ENCODE assay signal across 1 cellular context in the genomic region with DNA sequence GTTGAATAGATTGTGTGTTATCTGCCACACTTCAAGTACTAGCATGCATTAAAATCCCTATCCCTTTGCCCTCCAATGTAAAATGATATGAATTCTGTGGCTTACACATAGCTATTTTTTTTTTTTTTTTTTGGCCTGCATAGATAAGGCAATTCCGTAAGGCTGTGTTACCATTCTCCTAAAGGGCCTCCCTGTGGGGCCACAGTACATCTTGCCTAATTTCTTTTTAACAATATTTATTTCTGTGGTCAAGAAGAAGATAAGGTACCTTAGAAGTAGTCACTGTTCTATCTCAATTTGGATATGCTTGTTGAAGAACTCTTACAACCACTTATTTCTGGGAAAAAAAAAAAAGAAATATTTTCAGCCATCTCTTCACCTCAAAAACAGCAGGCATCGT.
TF ChIP-seq lines count a peak whose summit lies in the region.

No MANE protein-coding gene starts in this region.

TF ChIP-seq in WTC11, 78 proteins besides CTCF, POLR2A, EP300 and RAD21 (continued from another document):
- TF ChIP-seq ATF6 (CRISPR knock-in tag; IDR thresholded peaks at IDR 0.05) (no peak), ZNF121 (CRISPR knock-in tag; IDR thresholded peaks at IDR 0.05) (no peak)
- TF ChIP-seq, protein P1, sequence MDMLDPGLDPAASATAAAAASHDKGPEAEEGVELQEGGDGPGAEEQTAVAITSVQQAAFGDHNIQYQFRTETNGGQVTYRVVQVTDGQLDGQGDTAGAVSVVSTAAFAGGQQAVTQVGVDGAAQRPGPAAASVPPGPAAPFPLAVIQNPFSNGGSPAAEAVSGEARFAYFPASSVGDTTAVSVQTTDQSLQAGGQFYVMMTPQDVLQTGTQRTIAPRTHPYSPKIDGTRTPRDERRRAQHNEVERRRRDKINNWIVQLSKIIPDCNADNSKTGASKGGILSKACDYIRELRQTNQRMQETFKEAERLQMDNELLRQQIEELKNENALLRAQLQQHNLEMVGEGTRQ (CRISPR knock-in tag; IDR thresholded peaks at IDR 0.05), result no peak
